Comparison of ENCODE assay signal across 29 cellular contexts in the genomic region with DNA sequence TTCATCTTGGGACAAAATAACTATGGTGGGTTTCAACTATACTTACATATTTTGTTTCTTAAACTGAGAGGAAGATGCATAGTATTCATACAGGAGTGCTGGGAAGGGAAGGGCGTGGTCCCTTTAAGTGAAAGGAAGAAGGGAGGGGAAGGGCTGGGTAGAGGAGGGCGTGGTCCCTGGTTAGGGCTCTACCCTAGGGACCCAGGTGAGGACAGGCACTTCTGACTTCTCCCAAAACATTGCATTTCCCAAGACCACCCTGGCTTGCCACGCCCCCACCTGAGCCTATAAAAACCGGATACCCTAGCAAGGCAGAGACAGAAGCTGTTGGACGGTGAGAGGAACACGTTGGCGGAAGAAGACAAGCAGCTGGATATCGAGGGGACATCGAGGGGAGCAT.
"Had no signal": no experiment of that assay in that cellular context is flagged by ENCODE, and none has a peak within 500 bp of the region (broad histone marks: within the 10 kb centered on the region; RNA-seq: fewer than 3 reads in every experiment).

No MANE protein-coding gene starts in this region.

- H3K9me3 ChIP-seq: left lung, lower lobe of right lung, pancreas, prostate gland, stomach, tibial nerve, vagina had no signal

- ATAC-seq: left colon; left lung; lower lobe of right lung; natural killer cell; pancreas; right cardiac atrium; sciatic nerve; stimulated activated naive B cell treated with anti-CD40 and anti-IgM and Interleukin-4, amounts not matched to agents 10 μg/mL and 1 μg/mL and 100 μg/mL, for 72 hours; stimulated activated naive CD8-positive, alpha-beta T cell treated with anti-CD3 and anti-CD28 coated beads, Interleukin-15, Interleukin-2, amounts not matched to agents 100 U/mL and 50 U/mL, for 24 hours had no signal

- H3K9ac ChIP-seq: neural progenitor cell had no signal

- H3K4me1 ChIP-seq: left lung, lower lobe of right lung, neural progenitor cell, pancreas, prostate gland, stomach, tibial nerve, vagina had no signal

- H3K4me2 ChIP-seq: neural progenitor cell had no signal

- FAIRE-seq: islet of Langerhans, kidney, pancreas had no signal

- DNase-seq: hypothalamus; immature natural killer cell; kidney; left colon; left lung; lower lobe of right lung; mammary epithelial cell; mesenchymal stem cell; naive B cell; natural killer cell; nephron progenitor cell; pancreas; posterior cingulate gyrus; retina; right cardiac atrium; stimulated activated CD4-positive, alpha-beta T cell treated with anti-CD3 and anti-CD28 coated beads, Interleukin-12 subunit alpha, Interleukin-12 subunit beta, amount 100 ng/mL, for 4 hours; stimulated activated CD4-positive, alpha-beta T cell treated with anti-CD3 and anti-CD28 coated beads, Interleukin-15, amount 100 ng/mL, for 24 hours; stimulated activated CD4-positive, alpha-beta T cell treated with anti-CD3 and anti-CD28 coated beads, Interleukin-2, amount 100 ng/mL, for 24 hours; stimulated activated CD4-positive, alpha-beta T cell treated with anti-CD3 and anti-CD28 coated beads, Interleukin-4, amount 100 ng/mL, for 1 hour; stimulated activated naive B cell treated with anti-CD40 and anti-IgM and Interleukin-4, amounts not matched to agents 10 μg/mL and 1 μg/mL and 100 μg/mL, for 72 hours; stimulated activated naive CD8-positive, alpha-beta T cell treated with anti-CD3 and anti-CD28 coated beads, Interleukin-15, Interleukin-2, amounts not matched to agents 100 U/mL and 50 U/mL, for 24 hours; stomach had no signal

- H3K36me3 ChIP-seq: left lung, lower lobe of right lung, neural progenitor cell, pancreas, prostate gland, stomach, tibial nerve, vagina had no signal

- H3K4me3 ChIP-seq: left lung, lower lobe of right lung, neural progenitor cell, pancreas, prostate gland, skin epidermis, stomach, tibial nerve, vagina had no signal

- H3K27me3 ChIP-seq: neural progenitor cell, pancreas, stomach, tibial nerve, vagina had no signal

- H3K27ac ChIP-seq: left lung, lower lobe of right lung, neural progenitor cell, pancreas, prostate gland, skin epidermis, stomach, tibial nerve, vagina had no signal

- H2AFZ ChIP-seq: neural progenitor cell had no signal
